8 cellular contexts compared by ENCODE assay signal in genomic region chr22:23767303-23767672, GRCh38. TPM values are rescaled to one million over a fixed set of nuclear protein-coding genes. Genes with fewer than 3 reads are reported as not detected.
A peak's percentile ranks its signal among the peaks of the same experiment; 100 is the strongest.
DNase-seq lines count a peak whose midpoint lies in the region; ATAC-seq, FAIRE-seq and TF ChIP-seq lines count a peak whose summit lies in the region.
"Had no signal": no experiment of that assay in that cellular context is flagged by ENCODE, and none has a peak within 500 bp of the region (broad histone marks: within the 10 kb centered on the region; RNA-seq: fewer than 3 reads in every experiment).

No MANE protein-coding gene starts in this region.

- H3K27ac ChIP-seq in KOPT-K1 (ENCODE audit: low read depth, low read length, poor library complexity, severe bottlenecking) (peak overlapping the region; percentile 84), GM12878 (ENCODE audit: control insufficient read depth, insufficient read depth) (peak overlapping the region; percentile 83), layer of hippocampus (ENCODE audit: low read depth, low read length) (peak overlapping the region; percentile 89), suprapubic skin (peak overlapping the region; percentile 86)

- POLR2A ChIA-PET in GM12878 (lab: Charles Lee) = interaction anchor here (0.6 to 3.2 kb wide), 6 partner anchors 12 to 245 kb away, joined by 3 to 9 read pairs (median 5); partner anchors contain the start of genes SLC2A11 and SMARCB1

- H3K4me1 ChIP-seq in GM12878 (ENCODE audit: control insufficient read depth, insufficient read depth, low read length) = peaks cover 35% of the 10 kb centered on the region
- peaks cover 56% of the 10 kb centered on the region for H3K4me1 ChIP-seq in suprapubic skin

- RAD21 ChIA-PET in GM12878 (lab: Charles Lee; ENCODE audit: unreplicated experiment) = interaction anchor here (0.6 to 3.6 kb wide), 10 partner anchors 19 to 1827 kb away, joined by 3 to 34 read pairs (median 3); partner anchors contain the start of genes MIF and SLC2A11

- intact Hi-C loops in GM12878 (cut with micrococcal nuclease; ENCODE audit: unreplicated experiment) = loop anchor here (2.0 to 5.0 kb wide), 2 partner anchors 16 to 225 kb away; partner anchors contain the start of gene ZNF70

- BruUV-seq in GM12878 (replicated peaks; lab: Mats Ljungman, UMichigan) = no TSS peak

- in situ Hi-C loops in GM12878 (cut with MboI) = no loop called here

- SMC1A ChIA-PET in GM12878 (lab: Charles Lee; ENCODE audit: uncharacterized antibody, unreplicated experiment) = interaction anchor here (1.3 to 6.3 kb wide), 5 partner anchors 12 to 90 kb away, joined by 4 to 40 read pairs (median 10); partner anchors contain the start of genes SLC2A11 and VPREB3

- peak overlapping the region; percentile 95 for H3K4me2 ChIP-seq in GM12878 (ENCODE audit: control insufficient read depth, insufficient read depth)

- peaks cover 24% of the 10 kb centered on the region for H3K79me2 ChIP-seq in GM12878 (ENCODE audit: control insufficient read depth, insufficient read depth, low read length)

- 4% methylated on average over 13 of the region's 27 CpGs for WGBS in GM12878 (ENCODE audit: insufficient coverage, insufficient replicate concordance, low lambda C conversion rate, missing lambda C conversion rate)
- WGBS in suprapubic skin = 35% methylated on average over 5 of the region's 27 CpGs

- peak overlapping the region; percentile 87 for H3K9ac ChIP-seq in GM12878 (ENCODE audit: control insufficient read depth, insufficient read depth, low read length)

- H3K36me3 ChIP-seq in KOPT-K1 (ENCODE audit: insufficient read depth, low read length) (peaks cover 17% of the 10 kb centered on the region; the same call in 1 of the 2 replicates), GM12878 (ENCODE audit: control insufficient read depth in 2 of 2, insufficient read depth in 2 of 2, low read length in 1 of 2) (no peaks in the 10 kb centered on the region; a peak in 1 of 4 replicates), suprapubic skin (peaks cover 2% of the 10 kb centered on the region)

- H3K27me3 ChIP-seq in GM12878 (replicated peaks in 1 of 2; ENCODE audit: control insufficient read depth in 2 of 2, insufficient read depth in 2 of 2, low read length in 1 of 2) (no peaks in the 10 kb centered on the region), layer of hippocampus (ENCODE audit: control insufficient read depth, insufficient read depth, low read length) (no peaks in the 10 kb centered on the region), suprapubic skin (no peaks in the 10 kb centered on the region)

- TF ChIP-seq EP300 in GM12878 (IDR thresholded peaks at IDR 0.05; ENCODE audit: borderline replicate concordance in 1 of 2, control insufficient read depth in 1 of 2, low read depth in 2 of 2, low read length in 2 of 2) (no peak), suprapubic skin (IDR thresholded peaks at IDR 0.05) (no peak)

- H3K9me3 ChIP-seq in KOPT-K1 (ENCODE audit: insufficient read depth, low read length, poor library complexity, severe bottlenecking) (no peaks in the 10 kb centered on the region), GM12878 (replicated peaks; ENCODE audit: control insufficient read depth, insufficient read depth, low read length) (no peaks in the 10 kb centered on the region), suprapubic skin (no peaks in the 10 kb centered on the region)

- H4K20me1 ChIP-seq in GM12878 (ENCODE audit: control insufficient read depth, insufficient read depth) = no peaks in the 10 kb centered on the region; the same call in 1 of the 2 replicates

- CTCF ChIA-PET in GM12878 (lab: Yijun Ruan, JAX) = interaction anchor here (1.0 to 7.5 kb wide), 10 partner anchors 12 to 91 kb away, joined by 3 to 197 read pairs (median 7); partner anchors contain the start of genes SLC2A11 and VPREB3

- DNase-seq in GM12878 (ENCODE audit: low read depth, low spot score) (no peak), suprapubic skin (ENCODE audit: low spot score in 2 of 2) (no peak), globus pallidus (ENCODE audit: low spot score) (no peak)

- H3K4me3 ChIP-seq in GM12878 (peak overlapping the region; percentile 74), suprapubic skin (peak overlapping the region; percentile 74)

- no peak for TF ChIP-seq POLR2A in GM12878 (IDR thresholded peaks at IDR 0.05; ENCODE audit: low read depth, low read length)
- no peak for TF ChIP-seq POLR2A in suprapubic skin (IDR thresholded peaks at IDR 0.05)

- TF ChIP-seq CTCF in GM12878 (IDR thresholded peaks at IDR 0.05 in 2 of 3, conservative IDR thresholded peaks at IDR 0.05 in 1 of 3; ENCODE audit: control insufficient read depth in 2 of 3, extremely low read depth in 1 of 3, insufficient read depth in 1 of 3, low read depth in 3 of 3, low read length in 3 of 3) (no peak), suprapubic skin (IDR thresholded peaks at IDR 0.05) (no peak)

- no peak for FAIRE-seq in GM12878 (lab: Jason Lieb, UNC)
- FAIRE-seq: endometrium had no signal

- ATAC-seq in GM12878 (peak; percentile 13), HG02588 (IDR thresholded peaks at IDR 0.05; ENCODE audit: unreplicated experiment) (no peak), GM19023 (IDR thresholded peaks at IDR 0.05; ENCODE audit: unreplicated experiment) (no peak)

- TF ChIP-seq RAD21 in GM12878 (IDR thresholded peaks at IDR 0.05; ENCODE audit: insufficient read depth, low read depth, low read length) = no peak

- H2AFZ ChIP-seq in GM12878 (ENCODE audit: control insufficient read depth, low read depth, low read length) = no peak overlapping the region

RNA-seq across cellular contexts. Expression of gene CHCHD10, which starts 0.5 kb away (rescaled TPM):
- 4.8 and 18.2 TPM in 2 replicates for total RNA-seq in GM12878 (2013; cell fraction: nucleolus; rRNA removed)
- total RNA-seq in GM12878 (2014; rRNA removed) (78.0 and 104 TPM in 2 replicates), GM12878 (2014; rRNA removed; fragmentation: Illumina TruSeq; extraction: Trizol) (103 and 117 TPM in 2 replicates), GM12878 (2021) (237 and 241 TPM in 2 replicates), suprapubic skin (10 to 100 TPM; 26.7 to 46.4 (median 32.2) TPM)
- 141 TPM for polyA plus RNA-seq in GM12878 (2011; ENCODE audit: low read depth)
- polyA plus RNA-seq in GM12878 (2011; rRNA removed) (23.9 and 34.4 TPM in 2 replicates), GM12878 (2014; fragmentation: Illumina TruSeq; extraction: Trizol) (27.2 and 126 TPM in 2 replicates), GM12878 (2014; fragmentation: Nextera tagmentation; extraction: Ambion mirVana) (100 to 1,000 TPM in 1 of 2 experiments, 10 to 100 TPM in 1; 13.2 to 216 TPM), GM12878 (2014; rRNA removed) (129 and 191 TPM in 2 replicates), GM12878 (2016; fragmentation: Nextera tagmentation; extraction: Ambion mirVana) (100 to 1,000 TPM; 135 to 202 TPM)
- polyA plus RNA-seq in GM12878 (2011; cell fraction: cytosol; rRNA removed) = 103 and 111 TPM in 2 replicates
- polyA plus RNA-seq in GM12878 (2011; cell fraction: nucleus; rRNA removed) = 51.2 and 87.5 TPM in 2 replicates
- polyA plus RNA-seq in GM12878 (2012) = 181 and 188 TPM in 2 replicates
- 36.1 and 61.2 TPM in 2 replicates for polyA minus RNA-seq in GM12878 (2011; rRNA and poly(A)+ RNA removed)
- polyA minus RNA-seq in GM12878 (2011; cell fraction: cytosol; rRNA and poly(A)+ RNA removed) = 56.9 and 67.5 TPM in 2 replicates
- 6.9 and 7.4 TPM in 2 replicates for polyA minus RNA-seq in GM12878 (2011; cell fraction: nucleus; rRNA and poly(A)+ RNA removed)

RNA-seq across cellular contexts. Expression of gene C22orf15, which starts 4.5 kb away (rescaled TPM):
- 0.54 and 0.71 TPM in 2 replicates for total RNA-seq in GM12878 (2013; cell fraction: nucleolus; rRNA removed)
- total RNA-seq in GM12878 (2014; rRNA removed) (0.16 and 0.40 TPM in 2 replicates), GM12878 (2014; rRNA removed; fragmentation: Illumina TruSeq; extraction: Trizol) (not detected in 2 replicates), GM12878 (2021) (0.40 TPM in 1 of 2 replicates, not detected in the other), suprapubic skin (not detected)
- 0.75 TPM for polyA plus RNA-seq in GM12878 (2011; ENCODE audit: low read depth)
- polyA plus RNA-seq in GM12878 (2011; rRNA removed) (0.05 TPM in 1 of 2 replicates, not detected in the other), GM12878 (2014; fragmentation: Illumina TruSeq; extraction: Trizol) (0.11 and 0.12 TPM in 2 replicates), GM12878 (2014; fragmentation: Nextera tagmentation; extraction: Ambion mirVana) (under 1 TPM in 1 of 2 experiments, not detected in 1; 0.07 TPM), GM12878 (2014; rRNA removed) (0.04 and 0.47 TPM in 2 replicates), GM12878 (2016; fragmentation: Nextera tagmentation; extraction: Ambion mirVana) (under 1 TPM; 0.13 to 0.23 TPM)
- polyA plus RNA-seq in GM12878 (2011; cell fraction: cytosol; rRNA removed) = 0.07 and 0.13 TPM in 2 replicates
- 0.26 and 0.58 TPM in 2 replicates for polyA plus RNA-seq in GM12878 (2011; cell fraction: nucleus; rRNA removed)
- polyA plus RNA-seq in GM12878 (2012) = 1.1 TPM in 2 replicates
- 0.26 TPM in 1 of 2 replicates, not detected in the other for polyA minus RNA-seq in GM12878 (2011; rRNA and poly(A)+ RNA removed)
- not detected in 2 replicates for polyA minus RNA-seq in GM12878 (2011; cell fraction: cytosol; rRNA and poly(A)+ RNA removed)
- polyA minus RNA-seq in GM12878 (2011; cell fraction: nucleus; rRNA and poly(A)+ RNA removed) = not detected in 2 replicates

RNA-seq across cellular contexts. Expression of gene MMP11, which starts 5.4 kb away (rescaled TPM):
- 2.0 and 2.7 TPM in 2 replicates for total RNA-seq in GM12878 (2013; cell fraction: nucleolus; rRNA removed)
- total RNA-seq in GM12878 (2014; rRNA removed) = 0.60 and 1.0 TPM in 2 replicates
- total RNA-seq in GM12878 (2014; rRNA removed; fragmentation: Illumina TruSeq; extraction: Trizol) = not detected in 2 replicates
- total RNA-seq in GM12878 (2021) = 0.41 and 0.48 TPM in 2 replicates
- 0.20 TPM for polyA plus RNA-seq in GM12878 (2011; ENCODE audit: low read depth)
- 0.12 TPM in 1 of 2 replicates, not detected in the other for polyA plus RNA-seq in GM12878 (2011; rRNA removed)
- polyA plus RNA-seq in GM12878 (2011; cell fraction: cytosol; rRNA removed) = 0.06 and 0.08 TPM in 2 replicates
- 0.16 and 0.44 TPM in 2 replicates for polyA plus RNA-seq in GM12878 (2011; cell fraction: nucleus; rRNA removed)
- 0.17 and 0.37 TPM in 2 replicates for polyA plus RNA-seq in GM12878 (2012)
- polyA plus RNA-seq in GM12878 (2014; fragmentation: Illumina TruSeq; extraction: Trizol) = 0.03 TPM in 1 of 2 replicates, not detected in the other
- under 1 TPM in 1 of 2 experiments, not detected in 1; 0.05 TPM for polyA plus RNA-seq in GM12878 (2014; fragmentation: Nextera tagmentation; extraction: Ambion mirVana)
- 0.18 and 1.1 TPM in 2 replicates for polyA plus RNA-seq in GM12878 (2014; rRNA removed)
- under 1 TPM; 0.20 to 0.48 TPM for polyA plus RNA-seq in GM12878 (2016; fragmentation: Nextera tagmentation; extraction: Ambion mirVana)
- 0.10 TPM in 1 of 2 replicates, not detected in the other for polyA minus RNA-seq in GM12878 (2011; rRNA and poly(A)+ RNA removed)
- not detected in 2 replicates for polyA minus RNA-seq in GM12878 (2011; cell fraction: cytosol; rRNA and poly(A)+ RNA removed)
- polyA minus RNA-seq in GM12878 (2011; cell fraction: nucleus; rRNA and poly(A)+ RNA removed) = 0.19 TPM in 1 of 2 replicates, not detected in the other
- total RNA-seq in suprapubic skin = 1 to 10 TPM in 2 of 4 donors, under 1 TPM in 1, not detected in 1; 0.60 to 3.9 (median 2.1) TPM

RNA-seq across cellular contexts. Expression of gene VPREB3, which starts 13.1 kb away (rescaled TPM):
- total RNA-seq in GM12878 (2013; cell fraction: nucleolus; rRNA removed) = 1.9 and 3.7 TPM in 2 replicates
- 27.4 and 31.2 TPM in 2 replicates for total RNA-seq in GM12878 (2014; rRNA removed)
- 20.3 and 20.6 TPM in 2 replicates for total RNA-seq in GM12878 (2014; rRNA removed; fragmentation: Illumina TruSeq; extraction: Trizol)
- total RNA-seq in GM12878 (2021) = 24.1 and 25.7 TPM in 2 replicates
- polyA plus RNA-seq in GM12878 (2011; ENCODE audit: low read depth) = 115 TPM
- 0.35 and 0.75 TPM in 2 replicates for polyA plus RNA-seq in GM12878 (2011; rRNA removed)
- 2.0 and 2.5 TPM in 2 replicates for polyA plus RNA-seq in GM12878 (2011; cell fraction: cytosol; rRNA removed)
- 0.87 and 1.1 TPM in 2 replicates for polyA plus RNA-seq in GM12878 (2011; cell fraction: nucleus; rRNA removed)
- polyA plus RNA-seq in GM12878 (2012) = 35.8 and 59.7 TPM in 2 replicates
- polyA plus RNA-seq in GM12878 (2014; fragmentation: Illumina TruSeq; extraction: Trizol) = 9.5 and 21.9 TPM in 2 replicates
- polyA plus RNA-seq in GM12878 (2014; fragmentation: Nextera tagmentation; extraction: Ambion mirVana) = 10 to 100 TPM; 55.0 to 79.5 TPM
- polyA plus RNA-seq in GM12878 (2014; rRNA removed) = 41.3 and 42.9 TPM in 2 replicates
- 1 to 10 TPM; 6.1 to 6.6 TPM for polyA plus RNA-seq in GM12878 (2016; fragmentation: Nextera tagmentation; extraction: Ambion mirVana)
- polyA minus RNA-seq in GM12878 (2011; rRNA and poly(A)+ RNA removed) = 3.3 TPM in 1 of 2 replicates, not detected in the other
- polyA minus RNA-seq in GM12878 (2011; cell fraction: cytosol; rRNA and poly(A)+ RNA removed) = not detected in 2 replicates
- polyA minus RNA-seq in GM12878 (2011; cell fraction: nucleus; rRNA and poly(A)+ RNA removed) = not detected in 2 replicates
- total RNA-seq in suprapubic skin = not detected

RNA-seq across cellular contexts. Expression of gene ZNF70, which starts 16.4 kb away (rescaled TPM):
- 8.7 and 9.9 TPM in 2 replicates for total RNA-seq in GM12878 (2013; cell fraction: nucleolus; rRNA removed)
- total RNA-seq in GM12878 (2014; rRNA removed) (1.6 and 1.7 TPM in 2 replicates), GM12878 (2014; rRNA removed; fragmentation: Illumina TruSeq; extraction: Trizol) (1.6 and 1.8 TPM in 2 replicates), GM12878 (2021) (2.3 and 2.4 TPM in 2 replicates), suprapubic skin (1 to 10 TPM; 1.7 to 5.1 (median 3.1) TPM)
- polyA plus RNA-seq in GM12878 (2011; ENCODE audit: low read depth) = 0.93 TPM
- polyA plus RNA-seq in GM12878 (2011; rRNA removed) (0.24 and 0.33 TPM in 2 replicates), GM12878 (2014; fragmentation: Illumina TruSeq; extraction: Trizol) (1.1 and 1.3 TPM in 2 replicates), GM12878 (2014; fragmentation: Nextera tagmentation; extraction: Ambion mirVana) (under 1 TPM; 0.15 to 0.21 TPM), GM12878 (2014; rRNA removed) (0.94 and 1.2 TPM in 2 replicates), GM12878 (2016; fragmentation: Nextera tagmentation; extraction: Ambion mirVana) (under 1 TPM; 0.69 to 0.76 TPM)
- 0.45 and 0.63 TPM in 2 replicates for polyA plus RNA-seq in GM12878 (2011; cell fraction: cytosol; rRNA removed)
- polyA plus RNA-seq in GM12878 (2011; cell fraction: nucleus; rRNA removed) = 0.81 and 1.3 TPM in 2 replicates
- 1.0 and 1.6 TPM in 2 replicates for polyA plus RNA-seq in GM12878 (2012)
- polyA minus RNA-seq in GM12878 (2011; rRNA and poly(A)+ RNA removed) = 0.73 and 1.3 TPM in 2 replicates
- 0.42 and 0.94 TPM in 2 replicates for polyA minus RNA-seq in GM12878 (2011; cell fraction: cytosol; rRNA and poly(A)+ RNA removed)
- 0.48 and 0.86 TPM in 2 replicates for polyA minus RNA-seq in GM12878 (2011; cell fraction: nucleus; rRNA and poly(A)+ RNA removed)
